20 cellular contexts compared by ENCODE assay signal in the genomic region with DNA sequence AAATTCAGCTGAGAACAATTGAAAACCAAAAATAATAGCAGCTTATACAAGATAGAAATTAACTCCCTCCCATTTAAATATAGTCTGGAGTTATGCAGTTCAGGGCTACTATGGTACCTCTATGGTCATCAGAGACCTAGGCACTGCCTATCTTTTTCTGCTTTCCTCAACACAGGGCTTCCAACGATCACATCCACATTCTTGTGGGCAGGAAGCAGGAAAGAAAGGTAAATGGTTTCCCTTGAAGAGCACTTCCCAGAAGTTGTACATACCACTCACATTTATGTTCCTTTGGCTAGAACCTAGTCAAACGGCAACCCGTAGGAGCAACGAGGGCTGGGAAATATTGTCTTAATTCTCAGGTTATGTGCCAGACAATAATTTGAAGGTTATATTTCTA.
A peak's percentile ranks its signal among the peaks of the same experiment; 100 is the strongest.
DNase-seq lines count a peak whose midpoint lies in the region; ATAC-seq and TF ChIP-seq lines count a peak whose summit lies in the region.
"Had no signal": no experiment of that assay in that cellular context is flagged by ENCODE, and none has a peak within 500 bp of the region (broad histone marks: within the 10 kb centered on the region; RNA-seq: fewer than 3 reads in every experiment).

No MANE protein-coding gene starts in this region.

- DNase-seq in NCI-H2227 (lab: John Stamatoyannopoulos, UW; ENCODE audit: unreplicated experiment), result peak; percentile 46
- DNase-seq in NCI-H2227 treated with DMSO at 0.1 percent for 48 hours (lab: John Stamatoyannopoulos, UW), result no peak
- no peak for DNase-seq in lower lobe of right lung
- DNase-seq in mesothelial cell of epicardium (ENCODE audit: low spot score in 2 of 2, unreplicated experiment in 2 of 2), result no peak
- no peak for DNase-seq in upper lobe of right lung
- no peak for DNase-seq in activated CD4-positive, alpha-beta T cell treated with anti-CD3 and anti-CD28 coated beads for 48 hours
- no peak for DNase-seq in NCI-H1417 treated with DMSO at 0.1 percent for 48 hours (lab: John Stamatoyannopoulos, UW)
- DNase-seq: AML-193; Caco-2; Calu3; CD4-positive, alpha-beta T cell; CD8-positive, alpha-beta T cell; DMS79 treated with DMSO at 0.1 percent for 48 hours; GF-D8 had no signal

- TF ChIP-seq CTCF in lower lobe of right lung (IDR thresholded peaks at IDR 0.05), result no peak
- no peak for TF ChIP-seq CTCF in mesothelial cell of epicardium (IDR thresholded peaks at IDR 0.05; ENCODE audit: unreplicated experiment)
- TF ChIP-seq CTCF in upper lobe of right lung (IDR thresholded peaks at IDR 0.05), result no peak

- H3K4me3 ChIP-seq in lower lobe of right lung (no peak overlapping the region), upper lobe of right lung (no peak overlapping the region)
- H3K4me3 ChIP-seq: A549; BLaER1 treated with 17β-estradiol and CSF1 and Interleukin-3, amounts not matched to agents 10 nM and 100 nM had no signal

- H3K4me1 Mint-ChIP-seq in mesothelial cell of epicardium, result peaks cover 32% of the 10 kb centered on the region
- H3K4me1 Mint-ChIP-seq: B cell had no signal

- H3K27me3 ChIP-seq in lower lobe of right lung (ENCODE audit: low read depth) (no peaks in the 10 kb centered on the region), upper lobe of right lung (no peaks in the 10 kb centered on the region)
- H3K27me3 ChIP-seq: BLaER1 treated with 17β-estradiol and CSF1 and Interleukin-3, amounts not matched to agents 10 nM and 100 nM had no signal

- peaks cover 2% of the 10 kb centered on the region for H3K27me3 Mint-ChIP-seq in mesothelial cell of epicardium (ENCODE audit: low read depth)

- H3K36me3 ChIP-seq in lower lobe of right lung (no peaks in the 10 kb centered on the region), upper lobe of right lung (no peaks in the 10 kb centered on the region)
- H3K36me3 ChIP-seq: BLaER1 treated with 17β-estradiol and CSF1 and Interleukin-3, amounts not matched to agents 10 nM and 100 nM had no signal

- H3K4me1 ChIP-seq in lower lobe of right lung (no peaks in the 10 kb centered on the region), upper lobe of right lung (no peaks in the 10 kb centered on the region)
- H3K4me1 ChIP-seq: A549 had no signal

- H3K9me3 Mint-ChIP-seq in mesothelial cell of epicardium, result no peaks in the 10 kb centered on the region
- H3K9me3 Mint-ChIP-seq: CD4-positive, alpha-beta T cell; CD8-positive, alpha-beta T cell had no signal

- H3K36me3 Mint-ChIP-seq in mesothelial cell of epicardium, result no peaks in the 10 kb centered on the region
- H3K36me3 Mint-ChIP-seq: CD8-positive, alpha-beta T cell had no signal

- H3K27ac Mint-ChIP-seq in mesothelial cell of epicardium, result peak overlapping the region; percentile 43
- H3K27ac Mint-ChIP-seq: B cell; CD4-positive, alpha-beta T cell; CD8-positive, alpha-beta T cell had no signal

- H3K4me3 Mint-ChIP-seq in mesothelial cell of epicardium, result no peak overlapping the region
- H3K4me3 Mint-ChIP-seq: B cell; CD4-positive, alpha-beta T cell; CD8-positive, alpha-beta T cell had no signal

- H3K27ac ChIP-seq in lower lobe of right lung (no peak overlapping the region), upper lobe of right lung (no peak overlapping the region)
- H3K27ac ChIP-seq: 22Rv1; A549; BLaER1 treated with 17β-estradiol and CSF1 and Interleukin-3, amounts not matched to agents 10 nM and 100 nM; C4-2B had no signal

- intact Hi-C loops in lower lobe of right lung (cut with DNase I) (no loop called here), upper lobe of right lung (cut with DNase I) (no loop called here)

- ATAC-seq in lower lobe of right lung, result peak; percentile 56 to 73
- ATAC-seq in upper lobe of right lung, result peak; percentile 54
- ATAC-seq in GM19397 (IDR thresholded peaks at IDR 0.05; ENCODE audit: unreplicated experiment), result no peak
- ATAC-seq: A549; CD8-positive, alpha-beta T cell had no signal

- H3K9me3 ChIP-seq in lower lobe of right lung (no peaks in the 10 kb centered on the region), upper lobe of right lung (no peaks in the 10 kb centered on the region)
- H3K9me3 ChIP-seq: A549; BLaER1 treated with 17β-estradiol and CSF1 and Interleukin-3, amounts not matched to agents 10 nM and 100 nM; Caco-2 had no signal
